In genomic region chr16:85176541-85177447, GRCh38 we compare ENCODE assay signal across 15 cellular contexts.
DNase-seq lines count a peak whose midpoint lies in the region; ATAC-seq and TF ChIP-seq lines count a peak whose summit lies in the region.
"Had no signal": no experiment of that assay in that cellular context is flagged by ENCODE, and none has a peak within 500 bp of the region (broad histone marks: within the 10 kb centered on the region; RNA-seq: fewer than 3 reads in every experiment).

No MANE protein-coding gene starts in this region.

- CTCF ChIA-PET in WTC11 (lab: Charles Lee) = interaction anchor here (0.7 to 5.0 kb wide), 3 partner anchors 11 to 77 kb away, joined by 3 to 47 read pairs (median 12); no protein-coding TSS in a partner anchor

- peaks cover 45 to 66% of the 10 kb centered on the region in 2 donors for H3K4me1 ChIP-seq in adrenal gland (replicated peaks in 1 of 2)

- no peak for TF ChIP-seq POLR2A in adrenal gland (IDR thresholded peaks at IDR 0.05)

- no peaks in the 10 kb centered on the region for H3K27me3 ChIP-seq in adrenal gland
- H3K27me3 ChIP-seq: SJSA1 had no signal

- H3K27ac Mint-ChIP-seq in HFFc6 (peak overlapping the region; percentile 63), WTC11 (peak overlapping the region; percentile 32; the same call in 1 of the 2 replicates), nephron (peak overlapping the region; percentile 28 to 74 (median 57))
- H3K27ac Mint-ChIP-seq: activated CD4-positive, alpha-beta T cell treated with anti-CD3 and anti-CD28 coated beads, Interleukin-2, amount 10 ng/mL, durations not matched to agents 7 days and 5 days; activated naive CD4-positive, alpha-beta T cell treated with anti-CD3 and anti-CD28 coated beads, Interleukin-2, amount 50 U/mL, for 24 hours had no signal

- no peaks in the 10 kb centered on the region for H3K36me3 ChIP-seq in adrenal gland (replicated peaks in 1 of 2)
- H3K36me3 ChIP-seq: neutrophil had no signal

- H3K4me1 Mint-ChIP-seq in HFFc6 (ENCODE audit: low read depth) (peaks cover 71% of the 10 kb centered on the region), WTC11 (peaks cover 41% of the 10 kb centered on the region), nephron (peaks cover 85% of the 10 kb centered on the region)
- H3K4me1 Mint-ChIP-seq: activated CD4-positive, alpha-beta T cell treated with anti-CD3 and anti-CD28 coated beads, Interleukin-2, amount 10 ng/mL, durations not matched to agents 7 days and 5 days; activated naive CD4-positive, alpha-beta T cell treated with anti-CD3 and anti-CD28 coated beads, Interleukin-2, amount 50 U/mL, for 24 hours had no signal

- DNase-seq in COLO668 (lab: John Stamatoyannopoulos, UW; ENCODE audit: unreplicated experiment) = peak; percentile 65
- no peak for DNase-seq in HFFc6
- DNase-seq in WTC11 (ENCODE audit: low spot score) = no peak
- DNase-seq in cerebellar nuclear complex (lab: John Stamatoyannopoulos, UW) = no peak
- no peak for DNase-seq in GF-D8 (lab: John Stamatoyannopoulos, UW)
- no peak for DNase-seq in adrenal gland
- DNase-seq: activated CD4-positive, alpha-beta T cell treated with anti-CD3 and anti-CD28 coated beads, Interleukin-2, amount 10 ng/mL, durations not matched to agents 7 days and 5 days; hippocampal formation; midbrain; NCI-H226 had no signal

- no peak for ATAC-seq in WTC11
- ATAC-seq: right cardiac atrium had no signal

- H3K9me3 Mint-ChIP-seq in HFFc6 (peaks cover 6% of the 10 kb centered on the region), WTC11 (no peaks in the 10 kb centered on the region), nephron (no peaks in the 10 kb centered on the region)
- H3K9me3 Mint-ChIP-seq: activated CD4-positive, alpha-beta T cell treated with anti-CD3 and anti-CD28 coated beads, Interleukin-2, amount 10 ng/mL, durations not matched to agents 7 days and 5 days; activated naive CD4-positive, alpha-beta T cell treated with anti-CD3 and anti-CD28 coated beads, Interleukin-2, amount 50 U/mL, for 24 hours had no signal

- H3K27ac ChIP-seq in adrenal gland = peak overlapping the region in 1 of 5 donors; percentile 14
- H3K27ac ChIP-seq: neutrophil, SJSA1 had no signal

- H3K9me3 ChIP-seq in adrenal gland (replicated peaks in 1 of 3) = no peaks in the 10 kb centered on the region
- H3K9me3 ChIP-seq: neutrophil, SJSA1 had no signal

- WGBS in adrenal gland, 4 donors = 56 to 71% (median 67%) methylated on average over 13 to 26 of the region's 26 CpGs

- POLR2A ChIA-PET in WTC11 (lab: Charles Lee) = no interaction called here

- H3K36me3 Mint-ChIP-seq in HFFc6 (ENCODE audit: low read depth) (peaks cover 17% of the 10 kb centered on the region), WTC11 (no peaks in the 10 kb centered on the region), nephron (ENCODE audit: low read depth) (peaks cover 30% of the 10 kb centered on the region)
- H3K36me3 Mint-ChIP-seq: activated naive CD4-positive, alpha-beta T cell treated with anti-CD3 and anti-CD28 coated beads, Interleukin-2, amount 50 U/mL, for 24 hours had no signal

- TF ChIP-seq CTCF in HFFc6 (IDR thresholded peaks at IDR 0.05) (no peak), WTC11 (IDR thresholded peaks at IDR 0.05) (no peak), nephron (IDR thresholded peaks at IDR 0.05; ENCODE audit: unreplicated experiment in 3 of 3) (no peak), adrenal gland (IDR thresholded peaks at IDR 0.05) (no peak)

- H3K4me3 Mint-ChIP-seq in HFFc6 (no peak overlapping the region), WTC11 (no peak overlapping the region), nephron (peak overlapping the region; percentile 19 to 67 (median 23))
- H3K4me3 Mint-ChIP-seq: activated CD4-positive, alpha-beta T cell treated with anti-CD3 and anti-CD28 coated beads, Interleukin-2, amount 10 ng/mL, durations not matched to agents 7 days and 5 days; activated naive CD4-positive, alpha-beta T cell treated with anti-CD3 and anti-CD28 coated beads, Interleukin-2, amount 50 U/mL, for 24 hours had no signal

- peaks cover 4% of the 10 kb centered on the region for H3K27me3 Mint-ChIP-seq in HFFc6 (ENCODE audit: insufficient read depth)
- peaks cover 5% of the 10 kb centered on the region for H3K27me3 Mint-ChIP-seq in WTC11 (ENCODE audit: low read depth)
- H3K27me3 Mint-ChIP-seq in nephron (ENCODE audit: low read depth) = peaks cover 7% of the 10 kb centered on the region

- intact Hi-C loops in adrenal gland (cut with DNase I) = loop anchor here in 1 of 2 donors (10.0 kb wide), 1 partner anchor 58 kb away; no protein-coding TSS in a partner anchor

- H3K4me3 ChIP-seq in adrenal gland = no peak overlapping the region
- H3K4me3 ChIP-seq: SJSA1 had no signal

TF ChIP-seq in WTC11, 78 proteins besides CTCF, POLR2A, EP300 and RAD21:
- no peak for TF ChIP-seq E2F5 (CRISPR knock-in tag; IDR thresholded peaks at IDR 0.05)

Comparison
In these comparisons a context has a peak if more than half of its experiments do, and no peak if none do; other contexts are left out.
1. H3K4me3 Mint-ChIP-seq: peak in nephron (3 of 3); none in HFFc6 (single experiment) and WTC11 (single experiment).
2. Peak in every context shown above with its lines, with median percentiles within 50 percentile points of each other: H3K27ac Mint-ChIP-seq.